1 cellular context compared by ENCODE assay signal in genomic region chr16:50631249-50631984, GRCh38.
TF ChIP-seq lines count a peak whose summit lies in the region.

No MANE protein-coding gene starts in this region.

TF ChIP-seq in HepG2, 621 proteins besides CTCF, POLR2A, EP300 and RAD21 (continued from another document):
- TF ChIP-seq SNAPC2 (CRISPR knock-in tag; IDR thresholded peaks at IDR 0.05) (no peak), RBM22 (optimal IDR thresholded peaks at IDR 0.05; ENCODE audit: low read length) (peak; percentile 90), ZNF790 (CRISPR knock-in tag; IDR thresholded peaks at IDR 0.05; ENCODE audit: borderline replicate concordance) (no peak), E2F1 (CRISPR knock-in tag; IDR thresholded peaks at IDR 0.05) (no peak), PAF1 (CRISPR knock-in tag; IDR thresholded peaks at IDR 0.05) (peak; percentile 69; the same call in 1 of the 2 replicates), JUNB (CRISPR knock-in tag; IDR thresholded peaks at IDR 0.05; ENCODE audit: borderline replicate concordance) (no peak), HNF1B (CRISPR knock-in tag; IDR thresholded peaks at IDR 0.05) (no peak), ZNF496 (CRISPR knock-in tag; IDR thresholded peaks at IDR 0.05; ENCODE audit: insufficient replicate concordance) (no peak), ZNF205 (CRISPR knock-in tag; IDR thresholded peaks at IDR 0.05) (no peak), KLF11 (CRISPR knock-in tag; IDR thresholded peaks at IDR 0.05) (no peak), ZNF276 (CRISPR knock-in tag; IDR thresholded peaks at IDR 0.05; ENCODE audit: low read depth) (no peak), ZNF687 (CRISPR knock-in tag; IDR thresholded peaks at IDR 0.05) (peak; percentile 22; the same call in 1 of the 2 replicates), CENPX (CRISPR knock-in tag; IDR thresholded peaks at IDR 0.05) (no peak), ZNF772 (CRISPR knock-in tag; IDR thresholded peaks at IDR 0.05) (no peak), MEIS1 (CRISPR knock-in tag; IDR thresholded peaks at IDR 0.05; ENCODE audit: borderline replicate concordance) (no peak), SOX6 (IDR thresholded peaks at IDR 0.05) (no peak), SOX6 (CRISPR knock-in tag; IDR thresholded peaks at IDR 0.05) (no peak)
